ENCODE assay signal across 10 cellular contexts in genomic region chr1:91582431-91582921, GRCh38.
DNase-seq lines count a peak whose midpoint lies in the region; ATAC-seq and TF ChIP-seq lines count a peak whose summit lies in the region.
"Had no signal": no experiment of that assay in that cellular context is flagged by ENCODE, and none has a peak within 500 bp of the region (broad histone marks: within the 10 kb centered on the region; RNA-seq: fewer than 3 reads in every experiment).

No MANE protein-coding gene starts in this region.

- DNase-seq in GM03348 (ENCODE audit: low spot score) (peak; percentile 83), Panc1 (ENCODE audit: low read depth, low spot score) (no peak), sciatic nerve (ENCODE audit: low spot score) (no peak), glutamatergic neuron (no peak), mesendoderm (no peak)
- DNase-seq in activated CD8-positive, alpha-beta memory T cell treated with anti-CD3 and anti-CD28 coated beads, Interleukin-2, amount 10 ng/mL, durations not matched to agents 7 days and 5 days = no peak
- DNase-seq: activated naive CD8-positive, alpha-beta T cell treated with anti-CD3 and anti-CD28 coated beads, Interleukin-2, amount 50 U/mL, for 24 hours; MM.1S had no signal

- no peak overlapping the region for H3K18ac ChIP-seq in mesendoderm (ENCODE audit: low read length)

- intact Hi-C loops in Panc1 (cut with micrococcal nuclease; ENCODE audit: unreplicated experiment) = no loop called here
- intact Hi-C loops in sciatic nerve (cut with DNase I) = no loop called here

- no TSS peak for BruUV-seq in Panc1 (replicated peaks; lab: Mats Ljungman, UMichigan)

- no peak overlapping the region for H3K23ac ChIP-seq in mesendoderm (ENCODE audit: low read length)

- H3K4me2 ChIP-seq in mesendoderm (ENCODE audit: low read length) = no peak overlapping the region

- H3K36me3 ChIP-seq in Panc1 (ENCODE audit: control insufficient read depth, insufficient read depth, low read length) (no peaks in the 10 kb centered on the region), esophagus (ENCODE audit: control insufficient read depth in 2 of 2, insufficient read depth in 2 of 2, low read length in 1 of 2) (no peaks in the 10 kb centered on the region), mesendoderm (ENCODE audit: control insufficient read depth, insufficient read depth, low read length) (no peaks in the 10 kb centered on the region)

- no peaks in the 10 kb centered on the region for H3K36me3 Mint-ChIP-seq in activated CD8-positive, alpha-beta memory T cell treated with anti-CD3 and anti-CD28 coated beads, Interleukin-2, amount 10 ng/mL, durations not matched to agents 7 days and 5 days
- no peaks in the 10 kb centered on the region for H3K36me3 Mint-ChIP-seq in glutamatergic neuron (ENCODE audit: unreplicated experiment)

- H2BK5ac ChIP-seq in mesendoderm (ENCODE audit: low read length) = no peak overlapping the region

- in situ Hi-C loops in Panc1 (cut with HindIII; ENCODE audit: low pct_unique_long_range_greater_than_20kb, low sequenced_read_pairs) = no loop called here

- WGBS in esophagus, 2 donors = 58 to 59% methylated on average over 4 of the region's 4 CpGs
- WGBS in mesendoderm (ENCODE audit: extremely low coverage, insufficient coverage, low lambda C conversion rate) = no CpG with 5 or more reads among the region's 4 CpGs

- H3K4ac ChIP-seq in mesendoderm (ENCODE audit: low read depth, low read length) = no peak overlapping the region

- H2BK120ac ChIP-seq in mesendoderm (ENCODE audit: low read depth, low read length) = no peak overlapping the region

- peaks cover 9% of the 10 kb centered on the region for H3K4me1 Mint-ChIP-seq in activated CD8-positive, alpha-beta memory T cell treated with anti-CD3 and anti-CD28 coated beads, Interleukin-2, amount 10 ng/mL, durations not matched to agents 7 days and 5 days
- H3K4me1 Mint-ChIP-seq in glutamatergic neuron (ENCODE audit: low read depth, unreplicated experiment) = peaks cover 11% of the 10 kb centered on the region

- H3K9ac ChIP-seq in mesendoderm (ENCODE audit: low read length) = no peak overlapping the region

- H3K27me3 ChIP-seq in Panc1 (ENCODE audit: control insufficient read depth, insufficient read depth, low read length) (no peaks in the 10 kb centered on the region), esophagus (ENCODE audit: control insufficient read depth in 1 of 2, insufficient read depth in 2 of 2, low read length in 2 of 2) (no peaks in the 10 kb centered on the region), mesendoderm (ENCODE audit: insufficient read depth, low read length, poor library complexity) (no peaks in the 10 kb centered on the region)

- CTCF ChIA-PET in Panc1 (lab: Charles Lee) = no interaction called here
- CTCF ChIA-PET in activated CD8-positive, alpha-beta memory T cell treated with anti-CD3 and anti-CD28 coated beads, Interleukin-2, amount 10 ng/mL, durations not matched to agents 7 days and 5 days (lab: Charles Lee) = no interaction called here

- peaks cover 3% of the 10 kb centered on the region for H3K27me3 Mint-ChIP-seq in activated CD8-positive, alpha-beta memory T cell treated with anti-CD3 and anti-CD28 coated beads, Interleukin-2, amount 10 ng/mL, durations not matched to agents 7 days and 5 days
- peaks cover 2% of the 10 kb centered on the region for H3K27me3 Mint-ChIP-seq in glutamatergic neuron (ENCODE audit: unreplicated experiment)
- H3K27me3 Mint-ChIP-seq: activated naive CD8-positive, alpha-beta T cell treated with anti-CD3 and anti-CD28 coated beads, Interleukin-2, amount 50 U/mL, for 24 hours had no signal

- no peak for ATAC-seq in Panc1
- ATAC-seq in sciatic nerve = peak; percentile 92
- ATAC-seq in GM21381 (IDR thresholded peaks at IDR 0.05; ENCODE audit: unreplicated experiment) = no peak
- ATAC-seq in activated CD8-positive, alpha-beta memory T cell treated with anti-CD3 and anti-CD28 coated beads, Interleukin-2, amount 10 ng/mL, durations not matched to agents 7 days and 5 days = no peak
- ATAC-seq: activated naive CD8-positive, alpha-beta T cell treated with anti-CD3 and anti-CD28 coated beads, Interleukin-2, amount 50 U/mL, for 24 hours had no signal

- H3K9me3 ChIP-seq in Panc1 (ENCODE audit: control insufficient read depth, insufficient read depth, low read depth, low read length) = no peaks in the 10 kb centered on the region
- no peaks in the 10 kb centered on the region for H3K9me3 ChIP-seq in esophagus (ENCODE audit: control insufficient read depth in 2 of 2, insufficient read depth in 1 of 2, low read depth in 1 of 2, low read length in 1 of 2)

- H4K5ac ChIP-seq in mesendoderm (ENCODE audit: low read length) = no peak overlapping the region

- peaks cover 8% of the 10 kb centered on the region; the same call in 1 of the 2 replicates for H3K4me1 ChIP-seq in Panc1 (ENCODE audit: control insufficient read depth, insufficient read depth, low read length)
- no peaks in the 10 kb centered on the region for H3K4me1 ChIP-seq in esophagus (ENCODE audit: control insufficient read depth in 2 of 2, insufficient read depth in 2 of 2, low read length in 1 of 2)
- H3K4me1 ChIP-seq in mesendoderm (ENCODE audit: control insufficient read depth, low read depth, low read length) = no peaks in the 10 kb centered on the region

- no peak overlapping the region for H2BK15ac ChIP-seq in mesendoderm (replicated peaks; ENCODE audit: low read depth)

- POLR2A ChIA-PET in Panc1 (lab: Charles Lee) = no interaction called here

- H3K4me3 ChIP-seq in Panc1 (ENCODE audit: low read depth in 2 of 2, low read length in 2 of 2) (no peak overlapping the region), esophagus (ENCODE audit: low read depth in 1 of 2, low read length in 2 of 2) (no peak overlapping the region), mesendoderm (ENCODE audit: low read length) (no peak overlapping the region)

- H3K4me3 Mint-ChIP-seq in activated CD8-positive, alpha-beta memory T cell treated with anti-CD3 and anti-CD28 coated beads, Interleukin-2, amount 10 ng/mL, durations not matched to agents 7 days and 5 days = no peak overlapping the region
- H3K4me3 Mint-ChIP-seq in glutamatergic neuron (ENCODE audit: unreplicated experiment) = no peak overlapping the region
- H3K4me3 Mint-ChIP-seq: activated naive CD8-positive, alpha-beta T cell treated with anti-CD3 and anti-CD28 coated beads, Interleukin-2, amount 50 U/mL, for 24 hours had no signal

- no peaks in the 10 kb centered on the region for H3K79me1 ChIP-seq in mesendoderm (ENCODE audit: low read length)

- no peak overlapping the region for H3K56ac ChIP-seq in mesendoderm (ENCODE audit: low read length)

- H3K79me2 ChIP-seq in mesendoderm (ENCODE audit: control insufficient read depth, insufficient read depth, low read length) = no peaks in the 10 kb centered on the region

- H3K27ac ChIP-seq in Panc1 (ENCODE audit: low read length) (0 out of 2 replicates have a peak overlapping the region, but pooled peaks have one; percentile 3), esophagus (ENCODE audit: low read depth in 2 of 2, low read length in 1 of 2) (peak overlapping the region; percentile 66 to 72), mesendoderm (ENCODE audit: low read depth, low read length) (no peak overlapping the region)

- no peaks in the 10 kb centered on the region for H3K9me3 Mint-ChIP-seq in activated CD8-positive, alpha-beta memory T cell treated with anti-CD3 and anti-CD28 coated beads, Interleukin-2, amount 10 ng/mL, durations not matched to agents 7 days and 5 days (ENCODE audit: low read depth)
- H3K9me3 Mint-ChIP-seq in glutamatergic neuron (ENCODE audit: unreplicated experiment) = peaks cover 2% of the 10 kb centered on the region
- H3K9me3 Mint-ChIP-seq: activated naive CD8-positive, alpha-beta T cell treated with anti-CD3 and anti-CD28 coated beads, Interleukin-2, amount 50 U/mL, for 24 hours had no signal

- H4K8ac ChIP-seq in mesendoderm (ENCODE audit: low read depth, low read length) = no peak overlapping the region

- no peak overlapping the region for H3K27ac Mint-ChIP-seq in activated CD8-positive, alpha-beta memory T cell treated with anti-CD3 and anti-CD28 coated beads, Interleukin-2, amount 10 ng/mL, durations not matched to agents 7 days and 5 days
- no peak overlapping the region for H3K27ac Mint-ChIP-seq in glutamatergic neuron (ENCODE audit: unreplicated experiment)
- H3K27ac Mint-ChIP-seq: activated naive CD8-positive, alpha-beta T cell treated with anti-CD3 and anti-CD28 coated beads, Interleukin-2, amount 50 U/mL, for 24 hours had no signal

- TF ChIP-seq CTCF in Panc1 (IDR thresholded peaks at IDR 0.05) (no peak), glutamatergic neuron (IDR thresholded peaks at IDR 0.05; ENCODE audit: partially characterized antibody, unreplicated experiment) (no peak)

- no peak overlapping the region for H2AK5ac ChIP-seq in mesendoderm (ENCODE audit: low read length)
